Comparison of ENCODE assay signal across 19 cellular contexts in the genomic region with DNA sequence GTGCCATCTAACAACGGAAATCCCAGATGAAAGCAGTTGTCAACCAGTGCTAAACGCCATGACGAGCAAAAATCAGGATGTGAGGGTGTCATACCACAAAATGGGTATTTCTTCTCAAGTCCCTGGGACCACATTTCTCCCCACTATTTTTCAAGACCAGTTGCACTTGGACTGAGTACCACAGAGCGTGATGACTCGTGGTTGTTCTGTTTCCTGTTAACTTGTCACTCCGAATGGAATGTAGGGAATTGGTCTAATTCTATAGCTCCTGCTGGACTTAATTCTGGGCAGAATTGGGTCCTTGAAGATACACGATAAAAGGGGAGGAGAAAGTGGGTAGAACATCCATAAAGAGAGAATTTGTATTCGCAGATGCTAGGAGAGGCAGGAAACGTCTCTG.
DNase-seq lines count a peak whose midpoint lies in the region; TF ChIP-seq lines count a peak whose summit lies in the region.
"Had no signal": no experiment of that assay in that cellular context is flagged by ENCODE, and none has a peak within 500 bp of the region (broad histone marks: within the 10 kb centered on the region; RNA-seq: fewer than 3 reads in every experiment).

No MANE protein-coding gene starts in this region.

- in situ Hi-C loops in KBM-7 (cut with MboI; ENCODE audit: low pct_unique_long_range_greater_than_20kb, low sequenced_read_pairs) = no loop called here

- peak; percentile 2 for DNase-seq in BJ (ENCODE audit: low read depth)
- peak; percentile 8 for DNase-seq in HS-27A (ENCODE audit: low read depth)
- DNase-seq in amniotic epithelial cell (ENCODE audit: low read depth) = peak; percentile 6
- peak; percentile 84 for DNase-seq in islet precursor cell
- no peak for DNase-seq in KBM-7
- DNase-seq in NCI-H510A (lab: John Stamatoyannopoulos, UW) = no peak
- no peak for DNase-seq in stimulated activated CD4-positive, alpha-beta T cell treated with anti-CD3 and anti-CD28 coated beads, Interleukin-12 subunit alpha, Interleukin-12 subunit beta, amount 100 ng/mL, for 4 hours
- DNase-seq in stimulated activated CD4-positive, alpha-beta T cell treated with anti-CD3 and anti-CD28 coated beads, Interleukin-4, amount 100 ng/mL, for 24 hours = no peak
- DNase-seq: activated CD4-positive, CD25-positive, alpha-beta regulatory T cell; C1 segment of cervical spinal cord; DMS79 treated with DMSO at 0.1 percent for 48 hours; effector memory CD8-positive, alpha-beta T cell; H9; midbrain; MM.1S; NCI-H2081; NCI-H526 treated with DMSO at 0.1 percent for 48 hours; Peyer's patch had no signal

- no peaks in the 10 kb centered on the region for H3K27me3 ChIP-seq in BJ (ENCODE audit: control insufficient read depth, insufficient read depth, low read length)
- H3K27me3 ChIP-seq: Peyer's patch had no signal

- H3K4me3 ChIP-seq in BJ (ENCODE audit: low read depth, low read length) = no peak overlapping the region
- H3K4me3 ChIP-seq: GM12878, Peyer's patch had no signal

- H3K36me3 ChIP-seq in BJ (ENCODE audit: control insufficient read depth, insufficient read depth, low read length) = no peaks in the 10 kb centered on the region
- H3K36me3 ChIP-seq: Peyer's patch had no signal

- POLR2A ChIA-PET in BJ (lab: Charles Lee) = interaction anchor here (0.7 kb wide), 1 partner anchor 35 kb away, joined by 3 read pairs; no protein-coding TSS in a partner anchor

- TF ChIP-seq CTCF in BJ (IDR thresholded peaks at IDR 0.05; ENCODE audit: insufficient read depth, low read depth, low read length) = no peak

- CTCF ChIA-PET in BJ (lab: Yijun Ruan, JAX) = interaction anchor here (0.9 kb wide), 1 partner anchor 14 kb away, joined by 3 read pairs; no protein-coding TSS in a partner anchor

Comparison
In these comparisons a context has a peak if more than half of its experiments do, and no peak if none do; other contexts are left out.
1. DNase-seq: peak in BJ (single experiment), HS-27A (single experiment), amniotic epithelial cell (single experiment) and islet precursor cell (single experiment); none in KBM-7 (single experiment), NCI-H510A (single experiment), stimulated activated CD4-positive, alpha-beta T cell treated with anti-CD3 and anti-CD28 coated beads, Interleukin-12 subunit alpha, Interleukin-12 subunit beta, amount 100 ng/mL, for 4 hours (single experiment) and stimulated activated CD4-positive, alpha-beta T cell treated with anti-CD3 and anti-CD28 coated beads, Interleukin-4, amount 100 ng/mL, for 24 hours (single experiment).